Comparison of ENCODE assay signal across 20 cellular contexts in the genomic region with DNA sequence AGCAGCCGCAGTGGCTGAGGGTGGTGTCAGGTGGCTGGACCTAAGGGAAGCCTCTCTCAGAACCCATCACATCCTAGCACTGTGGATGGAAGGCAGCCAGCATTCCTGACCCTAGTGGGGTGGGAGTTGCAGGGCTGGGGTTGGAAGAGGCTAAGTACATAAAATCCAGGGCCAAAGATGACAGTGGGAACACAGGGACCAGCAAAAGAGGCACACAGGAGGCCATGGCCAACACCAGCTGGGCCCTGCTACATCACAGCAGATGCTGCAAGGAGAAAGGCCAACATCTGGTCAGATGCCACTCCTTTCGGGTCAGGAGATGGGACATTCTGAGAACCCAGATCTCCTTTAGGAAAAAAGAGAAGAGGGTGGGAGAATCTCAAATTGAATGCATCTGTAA.
DNase-seq lines count a peak whose midpoint lies in the region; ATAC-seq, FAIRE-seq and TF ChIP-seq lines count a peak whose summit lies in the region.
"Had no signal": no experiment of that assay in that cellular context is flagged by ENCODE, and none has a peak within 500 bp of the region (broad histone marks: within the 10 kb centered on the region; RNA-seq: fewer than 3 reads in every experiment).

No MANE protein-coding gene starts in this region.

- no peak for TF ChIP-seq POLR2A in HepG2 (IDR thresholded peaks at IDR 0.05; ENCODE audit: insufficient read depth in 1 of 2, low read depth in 2 of 2, low read length in 2 of 2)
- no peak for TF ChIP-seq POLR2A in right lobe of liver (IDR thresholded peaks at IDR 0.05)

- H3K79me2 ChIP-seq in HepG2 (ENCODE audit: insufficient read depth, low read length) = no peaks in the 10 kb centered on the region

- H2AFZ ChIP-seq in HepG2 (ENCODE audit: low read length) = no peak overlapping the region
- H2AFZ ChIP-seq: GM23338 had no signal

- H3K27ac ChIP-seq in HepG2 (ENCODE audit: extremely low read length, insufficient read depth, low read length) = no peak overlapping the region
- no peak overlapping the region for H3K27ac ChIP-seq in right lobe of liver
- peak overlapping the region; percentile 70 for H3K27ac ChIP-seq in Panc1 (ENCODE audit: low read length)
- no peak overlapping the region for H3K27ac ChIP-seq in lower lobe of right lung
- H3K27ac ChIP-seq: BLaER1 treated with 17β-estradiol and CSF1 and Interleukin-3, amounts not matched to agents 10 nM and 100 nM had no signal

- H3K27me3 ChIP-seq in HepG2 (ENCODE audit: control insufficient read depth in 1 of 2, insufficient read depth in 2 of 2, low read length in 2 of 2) (no peaks in the 10 kb centered on the region), right lobe of liver (no peaks in the 10 kb centered on the region), Panc1 (ENCODE audit: control insufficient read depth, insufficient read depth, low read length) (no peaks in the 10 kb centered on the region), lower lobe of right lung (ENCODE audit: low read depth) (no peaks in the 10 kb centered on the region)
- H3K27me3 ChIP-seq: BLaER1 treated with 17β-estradiol and CSF1 and Interleukin-3, amounts not matched to agents 10 nM and 100 nM had no signal

- TF ChIP-seq EP300 in HepG2 (IDR thresholded peaks at IDR 0.05; ENCODE audit: low read depth in 2 of 2, low read length in 2 of 2) = no peak
- no peak for TF ChIP-seq EP300 in HepG2 (CRISPR knock-in tag; IDR thresholded peaks at IDR 0.05; ENCODE audit: borderline replicate concordance)

- POLR2A ChIA-PET in HepG2 (lab: Yijun Ruan, JAX) = no interaction called here
- POLR2A ChIA-PET in Panc1 (lab: Charles Lee) = no interaction called here

- H3K9ac ChIP-seq in HepG2 (ENCODE audit: insufficient read depth, low read depth, low read length) = no peak overlapping the region
- H3K9ac ChIP-seq: BLaER1 treated with 17β-estradiol and CSF1 and Interleukin-3, amounts not matched to agents 10 nM and 100 nM had no signal

- 92% methylated on average over 2 of the region's 2 CpGs for WGBS in HepG2 (ENCODE audit: low lambda C conversion rate)
- WGBS in right lobe of liver (ENCODE audit: insufficient coverage, low coverage, low lambda C conversion rate, missing lambda C conversion rate) = 82% methylated on average over 2 of the region's 2 CpGs

- TF ChIP-seq CTCF in HepG2 (CRISPR knock-in tag; IDR thresholded peaks at IDR 0.05) (no peak), right lobe of liver (IDR thresholded peaks at IDR 0.05) (no peak), Panc1 (IDR thresholded peaks at IDR 0.05) (no peak), lower lobe of right lung (IDR thresholded peaks at IDR 0.05) (no peak)

- in situ Hi-C loops in HepG2 (cut with HindIII; ENCODE audit: extremely low pct_ligation_motif_present, low pct_unique_long_range_greater_than_20kb) = no loop called here
- in situ Hi-C loops in Panc1 (cut with HindIII; ENCODE audit: low pct_unique_long_range_greater_than_20kb, low sequenced_read_pairs) = no loop called here

- CTCF ChIA-PET in HepG2 (lab: Yijun Ruan, JAX; ENCODE audit: low intra/inter-chr PET ratio, low total read pairs) = no interaction called here
- CTCF ChIA-PET in Panc1 (lab: Charles Lee) = no interaction called here

- ATAC-seq in HepG2 (no peak; the same call in 1 of the 3 replicates), right lobe of liver (no peak), Panc1 (no peak), lower lobe of right lung (no peak)
- ATAC-seq: GM23338 had no signal

- peaks cover 32% of the 10 kb centered on the region for H3K4me1 ChIP-seq in HepG2 (ENCODE audit: insufficient read depth, low read length)
- no peaks in the 10 kb centered on the region for H3K4me1 ChIP-seq in right lobe of liver
- H3K4me1 ChIP-seq in Panc1 (ENCODE audit: control insufficient read depth, insufficient read depth, low read length) = peaks cover 17% of the 10 kb centered on the region
- H3K4me1 ChIP-seq in lower lobe of right lung = no peaks in the 10 kb centered on the region
- H3K4me1 ChIP-seq: BLaER1 treated with 17β-estradiol and CSF1 and Interleukin-3, amounts not matched to agents 10 nM and 100 nM had no signal

- no peak for TF ChIP-seq RAD21 in HepG2 (CRISPR knock-in tag; IDR thresholded peaks at IDR 0.05)

- H3K4me2 ChIP-seq in HepG2 (ENCODE audit: low read depth, low read length) = no peak overlapping the region
- H3K4me2 ChIP-seq: BLaER1 treated with 17β-estradiol and CSF1 and Interleukin-3, amounts not matched to agents 10 nM and 100 nM; GM23338 had no signal

- no TSS peak for BruUV-seq in HepG2 (replicated peaks; lab: Mats Ljungman, UMichigan)
- BruUV-seq in Panc1 (replicated peaks; lab: Mats Ljungman, UMichigan) = no TSS peak

- H3K4me3 ChIP-seq in HepG2 (replicated peaks in 1 of 3; ENCODE audit: insufficient read depth in 1 of 3, low read depth in 2 of 3, low read length in 3 of 3) (no peak overlapping the region), right lobe of liver (no peak overlapping the region), Panc1 (ENCODE audit: low read depth in 2 of 2, low read length in 2 of 2) (no peak overlapping the region), lower lobe of right lung (no peak overlapping the region)
- H3K4me3 ChIP-seq: BLaER1 treated with 17β-estradiol and CSF1 and Interleukin-3, amounts not matched to agents 10 nM and 100 nM; GM23338 had no signal

- DNase-seq in HepG2 (ENCODE audit: low spot score) = peak; percentile 43
- no peak for DNase-seq in right lobe of liver
- no peak for DNase-seq in Panc1 (ENCODE audit: low read depth, low spot score)
- DNase-seq in lower lobe of right lung = peak; percentile 4
- no peak for DNase-seq in urothelium cell line (ENCODE audit: low spot score)
- no peak for DNase-seq in NCI-H345 (lab: John Stamatoyannopoulos, UW)
- no peak for DNase-seq in NCI-H187 (lab: John Stamatoyannopoulos, UW)
- no peak for DNase-seq in superior temporal gyrus (ENCODE audit: extremely low spot score)
- DNase-seq: 8988T; ACHN; Calu3; CD4-positive, alpha-beta T cell; DMS 273 treated with DMSO at 0.1 percent for 48 hours; DMS79; EL; H7 had no signal

- FAIRE-seq in HepG2 (lab: Jason Lieb, UNC) (peak; percentile 8), urothelium cell line (lab: Jason Lieb, UNC) (peak; percentile 59)
- FAIRE-seq: G401.6, GM12891 had no signal

- H3K36me3 ChIP-seq in HepG2 (replicated peaks in 1 of 2; ENCODE audit: control insufficient read depth in 1 of 2, insufficient read depth in 2 of 2, low read length in 2 of 2) (no peaks in the 10 kb centered on the region), right lobe of liver (no peaks in the 10 kb centered on the region), Panc1 (ENCODE audit: control insufficient read depth, insufficient read depth, low read length) (no peaks in the 10 kb centered on the region), lower lobe of right lung (no peaks in the 10 kb centered on the region)

- no peaks in the 10 kb centered on the region for H3K9me3 ChIP-seq in HepG2 (ENCODE audit: low read length)
- no peaks in the 10 kb centered on the region for H3K9me3 ChIP-seq in right lobe of liver
- H3K9me3 ChIP-seq in Panc1 (ENCODE audit: control insufficient read depth, insufficient read depth, low read depth, low read length) = no peaks in the 10 kb centered on the region
- H3K9me3 ChIP-seq in lower lobe of right lung = no peaks in the 10 kb centered on the region

- H4K20me1 ChIP-seq in HepG2 (ENCODE audit: insufficient read depth, low read length) = no peaks in the 10 kb centered on the region
- H4K20me1 ChIP-seq: BLaER1 treated with 17β-estradiol and CSF1 and Interleukin-3, amounts not matched to agents 10 nM and 100 nM had no signal

- intact Hi-C loops in HepG2 (cut with micrococcal nuclease; ENCODE audit: unreplicated experiment) = no loop called here
- intact Hi-C loops in right lobe of liver (cut with DNase I) = no loop called here
- intact Hi-C loops in Panc1 (cut with micrococcal nuclease; ENCODE audit: unreplicated experiment) = no loop called here
- intact Hi-C loops in lower lobe of right lung (cut with DNase I) = no loop called here

TF ChIP-seq in HepG2, 621 proteins besides CTCF, POLR2A, EP300 and RAD21:
- TF ChIP-seq ZNF543 (CRISPR knock-in tag; IDR thresholded peaks at IDR 0.05) = no peak
- 0 out of 2 replicates have a peak, but pooled peaks have one; percentile 25 for TF ChIP-seq ZSCAN25 (CRISPR knock-in tag; IDR thresholded peaks at IDR 0.05)
- TF ChIP-seq TEAD3 (CRISPR knock-in tag; optimal IDR thresholded peaks at IDR 0.05; ENCODE audit: borderline replicate concordance) = peak; percentile 27

Comparison
In these comparisons a context has a peak if more than half of its experiments do, and no peak if none do; other contexts are left out.
1. DNase-seq: peak in HepG2 (single experiment) and lower lobe of right lung (single experiment); none in right lobe of liver (0 of 3), Panc1 (single experiment), urothelium cell line (single experiment), NCI-H345 (single experiment), NCI-H187 (0 of 2) and superior temporal gyrus (single experiment).